12 cellular contexts compared by ENCODE assay signal in the genomic region with DNA sequence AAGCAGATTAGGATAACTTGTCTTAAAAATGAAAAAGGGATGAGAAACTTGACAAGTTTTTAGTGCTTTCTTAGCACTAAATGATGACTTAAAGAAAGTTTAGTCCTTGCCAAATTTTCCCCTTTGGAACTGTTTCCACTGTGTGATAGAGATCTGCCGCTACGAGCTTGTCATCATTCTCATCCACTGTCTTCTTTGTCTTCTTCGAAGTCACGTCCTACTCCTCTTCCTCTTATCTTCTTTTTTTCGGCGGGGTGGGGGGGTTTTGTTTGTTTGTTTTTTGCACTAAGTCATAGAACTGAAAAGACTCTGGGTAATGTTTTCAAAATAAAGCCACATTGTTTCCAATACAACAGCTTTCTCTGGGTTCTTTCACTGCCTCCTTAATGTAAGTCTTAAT.
DNase-seq lines count a peak whose midpoint lies in the region; ATAC-seq and TF ChIP-seq lines count a peak whose summit lies in the region.
"Had no signal": no experiment of that assay in that cellular context is flagged by ENCODE, and none has a peak within 500 bp of the region (broad histone marks: within the 10 kb centered on the region; RNA-seq: fewer than 3 reads in every experiment).

No MANE protein-coding gene starts in this region.

- TF ChIP-seq POLR2A in uterus (IDR thresholded peaks at IDR 0.05): no peak

- H4K20me1 ChIP-seq in PC-9 (ENCODE audit: insufficient read depth): no peaks in the 10 kb centered on the region
- no peaks in the 10 kb centered on the region for H4K20me1 ChIP-seq in osteoblast (ENCODE audit: insufficient read depth, low read length)
- H4K20me1 ChIP-seq: BLaER1 had no signal

- POLR2A ChIA-PET in PC-9 (lab: Charles Lee; ENCODE audit: unreplicated experiment): no interaction called here

- H3K9me3 Mint-ChIP-seq in chondrocyte (ENCODE audit: low read depth): no peaks in the 10 kb centered on the region
- H3K9me3 Mint-ChIP-seq in activated T-cell treated with anti-CD3 and anti-CD28 coated beads, Interleukin-2, amount 50 U/mL, for 72 hours: no peaks in the 10 kb centered on the region
- H3K9me3 Mint-ChIP-seq: HFFc6 had no signal

- H3K4me3 Mint-ChIP-seq in chondrocyte (ENCODE audit: unreplicated experiment): no peak overlapping the region
- no peak overlapping the region for H3K4me3 Mint-ChIP-seq in activated T-cell treated with anti-CD3 and anti-CD28 coated beads, Interleukin-2, amount 50 U/mL, for 72 hours
- H3K4me3 Mint-ChIP-seq: HFFc6 had no signal

- intact Hi-C loops in PC-9 (cut with micrococcal nuclease; ENCODE audit: unreplicated experiment): no loop called here
- intact Hi-C loops in uterus (cut with DNase I; ENCODE audit: low total_unique reads): no loop called here

- no peak for DNase-seq in PC-9
- no peak for DNase-seq in chondrocyte (ENCODE audit: low spot score)
- no peak for DNase-seq in osteoblast (ENCODE audit: insufficient read length, low spot score, missing footprints)
- DNase-seq in RPMI8226: no peak
- no peak for DNase-seq in activated T-cell treated with anti-CD3 and anti-CD28 coated beads, Interleukin-2, amount 50 U/mL, for 72 hours
- no peak for DNase-seq in uterus
- no peak for DNase-seq in GM13977 (ENCODE audit: low spot score)
- DNase-seq: AML-193, HCEC 1CT, HFFc6 had no signal

- H3K4me1 Mint-ChIP-seq in chondrocyte (ENCODE audit: low read depth): peaks cover 43% of the 10 kb centered on the region
- H3K4me1 Mint-ChIP-seq in activated T-cell treated with anti-CD3 and anti-CD28 coated beads, Interleukin-2, amount 50 U/mL, for 72 hours (ENCODE audit: low read depth): no peaks in the 10 kb centered on the region

- H3K9me3 ChIP-seq in PC-9 (ENCODE audit: insufficient read depth, low read depth) (no peaks in the 10 kb centered on the region), osteoblast (ENCODE audit: low read depth, low read length) (no peaks in the 10 kb centered on the region), uterus (no peaks in the 10 kb centered on the region)
- H3K9me3 ChIP-seq: A549, BLaER1 had no signal

- BruUV-seq in PC-9 (replicated peaks; lab: Mats Ljungman, UMichigan): no TSS peak

- CTCF ChIA-PET in PC-9 (lab: Charles Lee): no interaction called here

- H3K4me2 ChIP-seq in PC-9 (no peak overlapping the region), osteoblast (ENCODE audit: insufficient read depth, low read length) (no peak overlapping the region)
- H3K4me2 ChIP-seq: A549, BLaER1 had no signal

- H2AFZ ChIP-seq in PC-9 (no peak overlapping the region), osteoblast (ENCODE audit: low read length) (no peak overlapping the region)

- H3K27me3 ChIP-seq in PC-9 (ENCODE audit: insufficient read depth, low read depth): no peaks in the 10 kb centered on the region
- H3K27me3 ChIP-seq in osteoblast (ENCODE audit: insufficient read depth, low read length): no peaks in the 10 kb centered on the region
- no peaks in the 10 kb centered on the region for H3K27me3 ChIP-seq in uterus
- H3K27me3 ChIP-seq: BLaER1 had no signal

- H3K9me2 ChIP-seq in PC-9 (ENCODE audit: insufficient read depth): no peaks in the 10 kb centered on the region

- TF ChIP-seq CTCF in PC-9 (conservative IDR thresholded peaks at IDR 0.05): no peak
- TF ChIP-seq CTCF in chondrocyte (IDR thresholded peaks at IDR 0.05): no peak
- no peak for TF ChIP-seq CTCF in osteoblast (IDR thresholded peaks at IDR 0.05; ENCODE audit: extremely low read depth, low read depth, low read length)
- no peak for TF ChIP-seq CTCF in uterus (IDR thresholded peaks at IDR 0.05)
- no peak for TF ChIP-seq CTCF in GM13977 (IDR thresholded peaks at IDR 0.05; ENCODE audit: extremely low read depth, insufficient read depth, missing control alignments)

- no peak for ATAC-seq in activated T-cell treated with anti-CD3 and anti-CD28 coated beads, Interleukin-2, amount 50 U/mL, for 72 hours (replicated peaks in 1 of 2)
- ATAC-seq: A549 had no signal

- peaks cover 11% of the 10 kb centered on the region for H3K36me3 Mint-ChIP-seq in chondrocyte (ENCODE audit: low read depth)
- H3K36me3 Mint-ChIP-seq in activated T-cell treated with anti-CD3 and anti-CD28 coated beads, Interleukin-2, amount 50 U/mL, for 72 hours (ENCODE audit: insufficient read depth in 2 of 2): peaks cover 8 to 14% of the 10 kb centered on the region in 2 donors

- peak overlapping the region; percentile 63 for H3K27ac Mint-ChIP-seq in chondrocyte (ENCODE audit: unreplicated experiment)
- no peak overlapping the region for H3K27ac Mint-ChIP-seq in activated T-cell treated with anti-CD3 and anti-CD28 coated beads, Interleukin-2, amount 50 U/mL, for 72 hours

- in situ Hi-C loops in GM13977 (cut with MboI; ENCODE audit: low pct_unique_long_range_greater_than_20kb, low sequenced_read_pairs, unreplicated experiment): no loop called here

- H3K79me2 ChIP-seq in PC-9 (ENCODE audit: low read depth) (no peaks in the 10 kb centered on the region), osteoblast (ENCODE audit: insufficient read depth, low read length) (no peaks in the 10 kb centered on the region)

- no peaks in the 10 kb centered on the region for H3K27me3 Mint-ChIP-seq in chondrocyte (ENCODE audit: low read depth)
- H3K27me3 Mint-ChIP-seq in activated T-cell treated with anti-CD3 and anti-CD28 coated beads, Interleukin-2, amount 50 U/mL, for 72 hours (ENCODE audit: low read depth): no peaks in the 10 kb centered on the region

- H3F3A ChIP-seq in PC-9 (ENCODE audit: insufficient read depth, low read depth): peaks cover 7% of the 10 kb centered on the region; the same call in 1 of the 2 replicates

- no peak overlapping the region for H3K4me3 ChIP-seq in PC-9
- H3K4me3 ChIP-seq in osteoblast (ENCODE audit: insufficient read depth, low read length): no peak overlapping the region
- no peak overlapping the region for H3K4me3 ChIP-seq in uterus
- H3K4me3 ChIP-seq: A549, BLaER1 had no signal

- H3K4me1 ChIP-seq in PC-9 (replicated peaks; ENCODE audit: insufficient read depth): peaks cover 9% of the 10 kb centered on the region
- H3K4me1 ChIP-seq in osteoblast (ENCODE audit: insufficient read depth, low read length): peaks cover 16% of the 10 kb centered on the region
- peaks cover 0 to 5% of the 10 kb centered on the region in 2 donors for H3K4me1 ChIP-seq in uterus

- H3K36me3 ChIP-seq in PC-9 (ENCODE audit: low read depth): no peaks in the 10 kb centered on the region
- no peaks in the 10 kb centered on the region for H3K36me3 ChIP-seq in osteoblast (ENCODE audit: insufficient read depth, low read length)
- no peaks in the 10 kb centered on the region for H3K36me3 ChIP-seq in uterus

- H3K27ac ChIP-seq in PC-9: peak overlapping the region; percentile 36; the same call in 1 of the 2 replicates
- H3K27ac ChIP-seq in osteoblast (ENCODE audit: low read depth, low read length): peak overlapping the region; percentile 6
- H3K27ac ChIP-seq in uterus: peak overlapping the region in 1 of 2 donors; percentile 28
- H3K27ac ChIP-seq: A549, BLaER1 had no signal
